In genomic region chr15:24861014-24861690, GRCh38 we compare ENCODE assay signal across 17 cellular contexts.
DNase-seq lines count a peak whose midpoint lies in the region; ATAC-seq, FAIRE-seq and TF ChIP-seq lines count a peak whose summit lies in the region.
"Had no signal": no experiment of that assay in that cellular context is flagged by ENCODE, and none has a peak within 500 bp of the region (broad histone marks: within the 10 kb centered on the region; RNA-seq: fewer than 3 reads in every experiment).

No MANE protein-coding gene starts in this region.

- 0 out of 2 replicates have a peak, but pooled peaks cover 7% of the 10 kb centered on the region for H3K9me3 ChIP-seq in PC-3 (ENCODE audit: low read length)
- H3K9me3 ChIP-seq in astrocyte (ENCODE audit: insufficient read depth, low read depth, low read length) = no peaks in the 10 kb centered on the region
- H3K9me3 ChIP-seq in smooth muscle cell (replicated peaks; ENCODE audit: low read depth) = no peaks in the 10 kb centered on the region
- H3K9me3 ChIP-seq: A549, BE2C, HAP-1 had no signal

- POLR2A ChIA-PET in PC-3 (lab: Charles Lee; ENCODE audit: unreplicated experiment) = no interaction called here

- H3F3A ChIP-seq in PC-3 (ENCODE audit: low read length, unreplicated experiment) (no peaks in the 10 kb centered on the region), smooth muscle cell (ENCODE audit: low read depth) (no peaks in the 10 kb centered on the region)

- H3K27ac ChIP-seq in PC-3 (ENCODE audit: low read length) = peak overlapping the region; percentile 62
- H3K27ac ChIP-seq in astrocyte (ENCODE audit: low read depth, low read length) = no peak overlapping the region
- H3K27ac ChIP-seq in epithelial cell of prostate = peak overlapping the region; percentile 23
- H3K27ac ChIP-seq in smooth muscle cell (ENCODE audit: low read depth) = peak overlapping the region; percentile 95
- H3K27ac ChIP-seq: A549, C4-2B had no signal

- peaks cover 2% of the 10 kb centered on the region for H3K9me3 Mint-ChIP-seq in astrocyte (ENCODE audit: unreplicated experiment)
- H3K9me3 Mint-ChIP-seq in activated T-cell treated with anti-CD3 and anti-CD28 coated beads, Interleukin-2, amount 50 U/mL, for 72 hours = peaks cover 5 to 7% of the 10 kb centered on the region in 2 donors

- H3K4me1 ChIP-seq in PC-3 (ENCODE audit: insufficient read depth, low read length) = peaks cover 10% of the 10 kb centered on the region
- H3K4me1 ChIP-seq in astrocyte (ENCODE audit: insufficient read depth, low read length) = peaks cover 13% of the 10 kb centered on the region
- H3K4me1 ChIP-seq in smooth muscle cell (ENCODE audit: low read depth) = peaks cover 9% of the 10 kb centered on the region
- H3K4me1 ChIP-seq: A549, BE2C, HAP-1 had no signal

- DNase-seq in PC-3 (peak; percentile 53), astrocyte (ENCODE audit: low read depth) (no peak), epithelial cell of prostate (ENCODE audit: low read depth, low spot score) (no peak), smooth muscle cell (lab: John Stamatoyannopoulos, UW; ENCODE audit: unreplicated experiment) (no peak), GM12892 (ENCODE audit: insufficient read length) (no peak)
- no peak for DNase-seq in activated T-cell treated with anti-CD3 and anti-CD28 coated beads, Interleukin-2, amount 50 U/mL, for 72 hours
- no peak for DNase-seq in effector CD8-positive, alpha-beta T cell (lab: John Stamatoyannopoulos, UW)
- DNase-seq: BE2C; CD4-positive, alpha-beta memory T cell; DMS79; GOT3 had no signal

- H4K20me1 ChIP-seq in PC-3 (ENCODE audit: low read length) (no peaks in the 10 kb centered on the region), astrocyte (ENCODE audit: insufficient read depth, low read length) (peaks cover 10% of the 10 kb centered on the region), smooth muscle cell (ENCODE audit: low read depth) (peaks cover 5% of the 10 kb centered on the region)

- H3K4me2 ChIP-seq in PC-3 (ENCODE audit: low read length) = peak overlapping the region; percentile 45
- H3K4me2 ChIP-seq in astrocyte (ENCODE audit: low read length) = no peak overlapping the region
- peak overlapping the region; percentile 25 for H3K4me2 ChIP-seq in smooth muscle cell
- H3K4me2 ChIP-seq: A549 had no signal

- no peaks in the 10 kb centered on the region for H3K27me3 Mint-ChIP-seq in astrocyte (ENCODE audit: low read depth, unreplicated experiment)
- no peaks in the 10 kb centered on the region for H3K27me3 Mint-ChIP-seq in activated T-cell treated with anti-CD3 and anti-CD28 coated beads, Interleukin-2, amount 50 U/mL, for 72 hours (ENCODE audit: low read depth)
- H3K27me3 Mint-ChIP-seq: CD4-positive, alpha-beta memory T cell; IgD-negative memory B cell had no signal

- H3K27ac Mint-ChIP-seq in astrocyte (ENCODE audit: unreplicated experiment) = peak overlapping the region; percentile 0
- no peak overlapping the region for H3K27ac Mint-ChIP-seq in activated T-cell treated with anti-CD3 and anti-CD28 coated beads, Interleukin-2, amount 50 U/mL, for 72 hours
- H3K27ac Mint-ChIP-seq: CD4-positive, alpha-beta memory T cell had no signal

- ATAC-seq in PC-3 = no peak
- ATAC-seq in activated T-cell treated with anti-CD3 and anti-CD28 coated beads, Interleukin-2, amount 50 U/mL, for 72 hours (replicated peaks in 1 of 2) = no peak
- ATAC-seq: A549, GM12878 had no signal

- H3K4me3 ChIP-seq in PC-3 (ENCODE audit: low read length) (no peak overlapping the region), astrocyte (ENCODE audit: insufficient read depth, low read depth, low read length) (no peak overlapping the region), smooth muscle cell (no peak overlapping the region)
- H3K4me3 ChIP-seq: A549, GM12878, HAP-1 had no signal

- intact Hi-C loops in PC-3 (cut with micrococcal nuclease) = no loop called here

- H3K36me3 Mint-ChIP-seq in astrocyte (ENCODE audit: low read depth, unreplicated experiment) = no peaks in the 10 kb centered on the region
- H3K36me3 Mint-ChIP-seq in activated T-cell treated with anti-CD3 and anti-CD28 coated beads, Interleukin-2, amount 50 U/mL, for 72 hours (ENCODE audit: insufficient read depth in 2 of 2) = peaks cover 0 to 5% of the 10 kb centered on the region in 2 donors
- H3K36me3 Mint-ChIP-seq: CD4-positive, alpha-beta memory T cell; IgD-negative memory B cell had no signal

- H3K79me2 ChIP-seq in PC-3 (ENCODE audit: low read length) (no peaks in the 10 kb centered on the region), astrocyte (ENCODE audit: insufficient read depth, low read length) (peaks cover 38% of the 10 kb centered on the region), smooth muscle cell (ENCODE audit: low read depth) (peaks cover 15% of the 10 kb centered on the region)

- H3K27me3 ChIP-seq in PC-3 (ENCODE audit: low read length) (no peaks in the 10 kb centered on the region), astrocyte (ENCODE audit: insufficient read depth, low read length) (no peaks in the 10 kb centered on the region), smooth muscle cell (ENCODE audit: low read depth) (no peaks in the 10 kb centered on the region)
- H3K27me3 ChIP-seq: BE2C had no signal

- 57% methylated on average over 1 of the region's 1 CpG for WGBS in smooth muscle cell (ENCODE audit: low lambda C conversion rate)

- CTCF ChIA-PET in PC-3 (lab: Charles Lee) = no interaction called here

- H3K9ac ChIP-seq in PC-3 (ENCODE audit: low read length) (no peak overlapping the region), astrocyte (ENCODE audit: low read length) (no peak overlapping the region), smooth muscle cell (ENCODE audit: low read depth) (no peak overlapping the region)

- BruUV-seq in PC-3 (replicated peaks; lab: Mats Ljungman, UMichigan) = no TSS peak

- TF ChIP-seq CTCF in PC-3 (conservative IDR thresholded peaks at IDR 0.05; ENCODE audit: low read depth, low read length) (no peak), astrocyte (IDR thresholded peaks at IDR 0.05; ENCODE audit: insufficient read depth, low read depth, low read length) (no peak), smooth muscle cell (IDR thresholded peaks at IDR 0.05; ENCODE audit: borderline replicate concordance, insufficient read depth, poor library complexity, severe bottlenecking) (no peak)

- H2AFZ ChIP-seq in PC-3 (ENCODE audit: low read length) = no peak overlapping the region
- H2AFZ ChIP-seq in astrocyte (ENCODE audit: low read depth, low read length) = no peak overlapping the region
- no peak overlapping the region for H2AFZ ChIP-seq in smooth muscle cell (ENCODE audit: low read depth)

- no peak overlapping the region for H3K4me3 Mint-ChIP-seq in astrocyte (ENCODE audit: unreplicated experiment)
- no peak overlapping the region for H3K4me3 Mint-ChIP-seq in activated T-cell treated with anti-CD3 and anti-CD28 coated beads, Interleukin-2, amount 50 U/mL, for 72 hours
- H3K4me3 Mint-ChIP-seq: CD4-positive, alpha-beta memory T cell; IgD-negative memory B cell had no signal

- FAIRE-seq in astrocyte (lab: Jason Lieb, UNC) = no peak
- no peak for FAIRE-seq in GM12892 (lab: Jason Lieb, UNC)
- FAIRE-seq: A549, GM12878, GM19239 had no signal

- H3K36me3 ChIP-seq in PC-3 (ENCODE audit: low read depth, low read length) (no peaks in the 10 kb centered on the region), astrocyte (ENCODE audit: insufficient read depth, low read length) (no peaks in the 10 kb centered on the region), smooth muscle cell (ENCODE audit: low read depth) (no peaks in the 10 kb centered on the region)
- H3K36me3 ChIP-seq: BE2C, HAP-1 had no signal

- no peaks in the 10 kb centered on the region for H3K9me2 ChIP-seq in PC-3 (replicated peaks; ENCODE audit: low read length)

- peaks cover 24% of the 10 kb centered on the region for H3K4me1 Mint-ChIP-seq in astrocyte (ENCODE audit: low read depth, unreplicated experiment)
- no peaks in the 10 kb centered on the region for H3K4me1 Mint-ChIP-seq in activated T-cell treated with anti-CD3 and anti-CD28 coated beads, Interleukin-2, amount 50 U/mL, for 72 hours (ENCODE audit: low read depth)
- H3K4me1 Mint-ChIP-seq: CD4-positive, alpha-beta memory T cell had no signal

- TF ChIP-seq POLR2A in GM12892 (IDR thresholded peaks at IDR 0.05; ENCODE audit: low read depth, low read length) = no peak
